In the genomic region with DNA sequence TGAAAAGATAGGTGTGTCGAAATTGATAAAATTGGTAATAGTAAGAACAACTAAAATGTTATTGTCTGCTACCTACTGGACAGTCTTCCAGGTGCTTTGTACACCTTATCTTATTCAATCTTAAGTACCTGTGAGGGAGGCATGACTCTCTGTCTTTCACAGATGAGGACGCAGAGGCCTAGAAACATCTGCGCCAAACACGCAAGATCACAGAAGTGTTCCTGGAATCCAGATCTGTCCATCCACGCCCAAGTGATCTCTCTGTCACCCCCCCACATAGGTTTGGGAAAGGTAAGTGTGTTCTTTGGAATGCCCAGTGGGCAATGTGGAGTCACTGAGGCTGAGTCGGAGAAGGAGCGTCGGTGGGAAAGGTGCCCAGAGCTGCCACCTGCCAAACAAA, we compare ENCODE assay signal across 7 cellular contexts.
"Had no signal": no experiment of that assay in that cellular context is flagged by ENCODE, and none has a peak within 500 bp of the region (broad histone marks: within the 10 kb centered on the region; RNA-seq: fewer than 3 reads in every experiment).

No MANE protein-coding gene starts in this region.

- H3K4me3 ChIP-seq: GM12878 had no signal

- FAIRE-seq: G401.6, GM12878, GM12891, GM12892, GM18507 had no signal

- ATAC-seq: GM12878 had no signal

- DNase-seq: GDM1, GF-D8 had no signal
